Comparison of ENCODE assay signal across 13 cellular contexts in genomic region chr3:127457746-127458145, GRCh38.
"Had no signal": no experiment of that assay in that cellular context is flagged by ENCODE, and none has a peak within 500 bp of the region (broad histone marks: within the 10 kb centered on the region; RNA-seq: fewer than 3 reads in every experiment).

No MANE protein-coding gene starts in this region.

- H3K36me3 Mint-ChIP-seq: naive B cell had no signal

- H3K9me3 ChIP-seq: psoas muscle, right lobe of liver, testis had no signal

- H3K4me3 ChIP-seq: hepatocyte, lung, psoas muscle, right lobe of liver, testis had no signal

- H3K9me3 Mint-ChIP-seq: activated CD8-positive, alpha-beta T cell treated with anti-CD3 and anti-CD28 coated beads for 36 hours; activated naive CD4-positive, alpha-beta T cell treated with anti-CD3 and anti-CD28 coated beads for 36 hours; activated T-helper 1 cell treated with anti-CD3 and anti-CD28 coated beads, Interleukin-12 subunit alpha, Interleukin-12 subunit beta, Interleukin-2, Interleukin-4 antibody, amounts not matched to agents 30 ng/mL and 10 ng/mL and 1 ng/mL, durations not matched to agents 14 hours and 24 hours and 36 hours had no signal

- H3K79me2 ChIP-seq: hepatocyte had no signal

- H3K27me3 ChIP-seq: testis had no signal

- H3K27ac Mint-ChIP-seq: activated CD8-positive, alpha-beta T cell treated with anti-CD3 and anti-CD28 coated beads for 36 hours; activated naive CD4-positive, alpha-beta T cell treated with anti-CD3 and anti-CD28 coated beads for 36 hours; activated T-helper 1 cell treated with anti-CD3 and anti-CD28 coated beads, Interleukin-12 subunit alpha, Interleukin-12 subunit beta, Interleukin-2, Interleukin-4 antibody, amounts not matched to agents 30 ng/mL and 10 ng/mL and 1 ng/mL, durations not matched to agents 14 hours and 24 hours and 36 hours; naive B cell had no signal

- DNase-seq: activated CD4-positive, alpha-beta T cell treated with anti-CD3 and anti-CD28 coated beads for 4 hours; activated CD8-positive, alpha-beta memory T cell treated with anti-CD3 and anti-CD28 coated beads, Interleukin-2, amount 50 U/mL, for 4 hours; naive B cell; T1000 had no signal

- H3K4me3 Mint-ChIP-seq: activated CD8-positive, alpha-beta T cell treated with anti-CD3 and anti-CD28 coated beads for 36 hours; activated naive CD4-positive, alpha-beta T cell treated with anti-CD3 and anti-CD28 coated beads for 36 hours; activated T-helper 1 cell treated with anti-CD3 and anti-CD28 coated beads, Interleukin-12 subunit alpha, Interleukin-12 subunit beta, Interleukin-2, Interleukin-4 antibody, amounts not matched to agents 30 ng/mL and 10 ng/mL and 1 ng/mL, durations not matched to agents 14 hours and 24 hours and 36 hours; naive B cell had no signal

- H3K36me3 ChIP-seq: right lobe of liver had no signal

- H3K27ac ChIP-seq: hepatocyte, psoas muscle, right lobe of liver, testis, VCaP had no signal

- H2AFZ ChIP-seq: hepatocyte had no signal
